8 cellular contexts compared by ENCODE assay signal in genomic region chr13:108915634-108916497, GRCh38.
DNase-seq lines count a peak whose midpoint lies in the region; ATAC-seq and TF ChIP-seq lines count a peak whose summit lies in the region.

No MANE protein-coding gene starts in this region.

- H3K4me1 ChIP-seq in liver (ENCODE audit: control insufficient read depth in 4 of 4, insufficient read depth in 4 of 4, low read length in 3 of 4): peaks cover 0 to 28% (median 6%) of the 10 kb centered on the region in 4 donors

- H3K27me3 ChIP-seq in liver (ENCODE audit: control insufficient read depth in 4 of 4, insufficient read depth in 4 of 4, low read length in 3 of 4): no peaks in the 10 kb centered on the region

- H3K4me3 Mint-ChIP-seq in chondrocyte (ENCODE audit: unreplicated experiment): peak overlapping the region; percentile 54

- peak overlapping the region; percentile 76 to 95 for H3K27ac ChIP-seq in liver (ENCODE audit: low read depth in 1 of 2, low read length in 2 of 2)

- TF ChIP-seq CTCF in chondrocyte (IDR thresholded peaks at IDR 0.05): no peak
- TF ChIP-seq CTCF in liver (IDR thresholded peaks at IDR 0.05; ENCODE audit: low read depth, low read length, missing input control): no peak

- no peaks in the 10 kb centered on the region for H3K9me3 ChIP-seq in liver (ENCODE audit: control insufficient read depth in 4 of 4, low read length in 3 of 4)

- H3K9me3 Mint-ChIP-seq in chondrocyte (ENCODE audit: low read depth): no peaks in the 10 kb centered on the region

- peaks cover 54% of the 10 kb centered on the region for H3K4me1 Mint-ChIP-seq in chondrocyte (ENCODE audit: low read depth)

- no peaks in the 10 kb centered on the region for H3K36me3 ChIP-seq in liver (ENCODE audit: control insufficient read depth in 4 of 4, insufficient read depth in 3 of 4, low read depth in 1 of 4, low read length in 3 of 4)

- ATAC-seq in GM21786 (IDR thresholded peaks at IDR 0.05; ENCODE audit: unreplicated experiment): peak; percentile 95

- TF ChIP-seq RAD21 in liver (IDR thresholded peaks at IDR 0.05): no peak

- peak overlapping the region; percentile 79 to 91 for H3K9ac ChIP-seq in liver (ENCODE audit: low read depth in 1 of 2, low read length in 2 of 2)

- peak overlapping the region; percentile 6 to 41 (median 31) for H3K4me3 ChIP-seq in liver (ENCODE audit: low read depth in 1 of 3, low read length in 3 of 3)

- no peaks in the 10 kb centered on the region for H3K36me3 Mint-ChIP-seq in chondrocyte (ENCODE audit: low read depth)

- WGBS in liver: 6% methylated on average over 9 of the region's 9 CpGs

- no peaks in the 10 kb centered on the region for H3K27me3 Mint-ChIP-seq in chondrocyte (ENCODE audit: low read depth)

- peak overlapping the region; percentile 99 for H3K27ac Mint-ChIP-seq in chondrocyte (ENCODE audit: unreplicated experiment)

- DNase-seq in GF-D8 (lab: John Stamatoyannopoulos, UW): peak; percentile 73
- peak; percentile 83 for DNase-seq in LHCN-M2 (ENCODE audit: low read depth)
- peak; percentile 42 for DNase-seq in activated CD4-positive, CD25-positive, alpha-beta regulatory T cell treated with anti-CD3 and anti-CD28 coated beads, Interleukin-2, amount 50 U/mL, for 16 hours (ENCODE audit: low read depth, low spot score)
- DNase-seq in chondrocyte (ENCODE audit: low spot score): no peak
- DNase-seq in stimulated activated CD4-positive, alpha-beta T cell treated with anti-CD3 and anti-CD28 coated beads, Interleukin-4, amount 100 ng/mL, for 48 hours (ENCODE audit: low read depth in 2 of 2): peak; percentile 77 to 81
- DNase-seq in DMS114 treated with DMSO at 0.1 percent for 48 hours (lab: John Stamatoyannopoulos, UW; ENCODE audit: unreplicated experiment): no peak

TF ChIP-seq in liver, 16 proteins besides CTCF, POLR2A, EP300 and RAD21:
- TF ChIP-seq YY1 (IDR thresholded peaks at IDR 0.05): peak; percentile 88
- TF ChIP-seq, protein P1, sequence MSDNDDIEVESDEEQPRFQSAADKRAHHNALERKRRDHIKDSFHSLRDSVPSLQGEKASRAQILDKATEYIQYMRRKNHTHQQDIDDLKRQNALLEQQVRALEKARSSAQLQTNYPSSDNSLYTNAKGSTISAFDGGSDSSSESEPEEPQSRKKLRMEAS (IDR thresholded peaks at IDR 0.05): peak; percentile 78
- peak; percentile 94 for TF ChIP-seq SP1 (IDR thresholded peaks at IDR 0.05)
- peak; percentile 72 for TF ChIP-seq NR2F2 (IDR thresholded peaks at IDR 0.05)
- TF ChIP-seq HNF4A (conservative IDR thresholded peaks at IDR 0.05): peak; percentile 69 to 78
- TF ChIP-seq, protein P2, sequence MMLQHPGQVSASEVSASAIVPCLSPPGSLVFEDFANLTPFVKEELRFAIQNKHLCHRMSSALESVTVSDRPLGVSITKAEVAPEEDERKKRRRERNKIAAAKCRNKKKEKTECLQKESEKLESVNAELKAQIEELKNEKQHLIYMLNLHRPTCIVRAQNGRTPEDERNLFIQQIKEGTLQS (IDR thresholded peaks at IDR 0.05): peak; percentile 99
- peak; percentile 75 to 99 for TF ChIP-seq EGR1 (IDR thresholded peaks at IDR 0.05; ENCODE audit: low read depth in 2 of 2)
- TF ChIP-seq HNF4G (IDR thresholded peaks at IDR 0.05): peak; percentile 35
- peak in 1 of 2 donors; percentile 15 for TF ChIP-seq GABPA (IDR thresholded peaks at IDR 0.05 in 1 of 2, conservative IDR thresholded peaks at IDR 0.05 in 1 of 2)
- no peak for TF ChIP-seq FOXA2 (IDR thresholded peaks at IDR 0.05)
- TF ChIP-seq FOXA1 (IDR thresholded peaks at IDR 0.05): peak; percentile 65
- TF ChIP-seq JUND (IDR thresholded peaks at IDR 0.05): peak; percentile 100
- TF ChIP-seq, protein P3, sequence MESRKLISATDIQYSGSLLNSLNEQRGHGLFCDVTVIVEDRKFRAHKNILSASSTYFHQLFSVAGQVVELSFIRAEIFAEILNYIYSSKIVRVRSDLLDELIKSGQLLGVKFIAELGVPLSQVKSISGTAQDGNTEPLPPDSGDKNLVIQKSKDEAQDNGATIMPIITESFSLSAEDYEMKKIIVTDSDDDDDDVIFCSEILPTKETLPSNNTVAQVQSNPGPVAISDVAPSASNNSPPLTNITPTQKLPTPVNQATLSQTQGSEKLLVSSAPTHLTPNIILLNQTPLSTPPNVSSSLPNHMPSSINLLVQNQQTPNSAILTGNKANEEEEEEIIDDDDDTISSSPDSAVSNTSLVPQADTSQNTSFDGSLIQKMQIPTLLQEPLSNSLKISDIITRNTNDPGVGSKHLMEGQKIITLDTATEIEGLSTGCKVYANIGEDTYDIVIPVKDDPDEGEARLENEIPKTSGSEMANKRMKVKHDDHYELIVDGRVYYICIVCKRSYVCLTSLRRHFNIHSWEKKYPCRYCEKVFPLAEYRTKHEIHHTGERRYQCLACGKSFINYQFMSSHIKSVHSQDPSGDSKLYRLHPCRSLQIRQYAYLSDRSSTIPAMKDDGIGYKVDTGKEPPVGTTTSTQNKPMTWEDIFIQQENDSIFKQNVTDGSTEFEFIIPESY (IDR thresholded peaks at IDR 0.05): peak; percentile 80
- peak; percentile 91 for TF ChIP-seq TAF1 (conservative IDR thresholded peaks at IDR 0.05)
- TF ChIP-seq RXRA (IDR thresholded peaks at IDR 0.05): peak; percentile 88 to 92
- TF ChIP-seq, protein P4, sequence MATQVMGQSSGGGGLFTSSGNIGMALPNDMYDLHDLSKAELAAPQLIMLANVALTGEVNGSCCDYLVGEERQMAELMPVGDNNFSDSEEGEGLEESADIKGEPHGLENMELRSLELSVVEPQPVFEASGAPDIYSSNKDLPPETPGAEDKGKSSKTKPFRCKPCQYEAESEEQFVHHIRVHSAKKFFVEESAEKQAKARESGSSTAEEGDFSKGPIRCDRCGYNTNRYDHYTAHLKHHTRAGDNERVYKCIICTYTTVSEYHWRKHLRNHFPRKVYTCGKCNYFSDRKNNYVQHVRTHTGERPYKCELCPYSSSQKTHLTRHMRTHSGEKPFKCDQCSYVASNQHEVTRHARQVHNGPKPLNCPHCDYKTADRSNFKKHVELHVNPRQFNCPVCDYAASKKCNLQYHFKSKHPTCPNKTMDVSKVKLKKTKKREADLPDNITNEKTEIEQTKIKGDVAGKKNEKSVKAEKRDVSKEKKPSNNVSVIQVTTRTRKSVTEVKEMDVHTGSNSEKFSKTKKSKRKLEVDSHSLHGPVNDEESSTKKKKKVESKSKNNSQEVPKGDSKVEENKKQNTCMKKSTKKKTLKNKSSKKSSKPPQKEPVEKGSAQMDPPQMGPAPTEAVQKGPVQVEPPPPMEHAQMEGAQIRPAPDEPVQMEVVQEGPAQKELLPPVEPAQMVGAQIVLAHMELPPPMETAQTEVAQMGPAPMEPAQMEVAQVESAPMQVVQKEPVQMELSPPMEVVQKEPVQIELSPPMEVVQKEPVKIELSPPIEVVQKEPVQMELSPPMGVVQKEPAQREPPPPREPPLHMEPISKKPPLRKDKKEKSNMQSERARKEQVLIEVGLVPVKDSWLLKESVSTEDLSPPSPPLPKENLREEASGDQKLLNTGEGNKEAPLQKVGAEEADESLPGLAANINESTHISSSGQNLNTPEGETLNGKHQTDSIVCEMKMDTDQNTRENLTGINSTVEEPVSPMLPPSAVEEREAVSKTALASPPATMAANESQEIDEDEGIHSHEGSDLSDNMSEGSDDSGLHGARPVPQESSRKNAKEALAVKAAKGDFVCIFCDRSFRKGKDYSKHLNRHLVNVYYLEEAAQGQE (IDR thresholded peaks at IDR 0.05): peak; percentile 91

Comparison
In these comparisons a context has a peak if more than half of its experiments do, and no peak if none do; other contexts are left out.
1. DNase-seq: peak in GF-D8 (single experiment), LHCN-M2 (single experiment), activated CD4-positive, CD25-positive, alpha-beta regulatory T cell treated with anti-CD3 and anti-CD28 coated beads, Interleukin-2, amount 50 U/mL, for 16 hours (single experiment) and stimulated activated CD4-positive, alpha-beta T cell treated with anti-CD3 and anti-CD28 coated beads, Interleukin-4, amount 100 ng/mL, for 48 hours (2 of 2); none in chondrocyte (single experiment) and DMS114 treated with DMSO at 0.1 percent for 48 hours (single experiment).